11 cellular contexts compared by ENCODE assay signal in the genomic region with DNA sequence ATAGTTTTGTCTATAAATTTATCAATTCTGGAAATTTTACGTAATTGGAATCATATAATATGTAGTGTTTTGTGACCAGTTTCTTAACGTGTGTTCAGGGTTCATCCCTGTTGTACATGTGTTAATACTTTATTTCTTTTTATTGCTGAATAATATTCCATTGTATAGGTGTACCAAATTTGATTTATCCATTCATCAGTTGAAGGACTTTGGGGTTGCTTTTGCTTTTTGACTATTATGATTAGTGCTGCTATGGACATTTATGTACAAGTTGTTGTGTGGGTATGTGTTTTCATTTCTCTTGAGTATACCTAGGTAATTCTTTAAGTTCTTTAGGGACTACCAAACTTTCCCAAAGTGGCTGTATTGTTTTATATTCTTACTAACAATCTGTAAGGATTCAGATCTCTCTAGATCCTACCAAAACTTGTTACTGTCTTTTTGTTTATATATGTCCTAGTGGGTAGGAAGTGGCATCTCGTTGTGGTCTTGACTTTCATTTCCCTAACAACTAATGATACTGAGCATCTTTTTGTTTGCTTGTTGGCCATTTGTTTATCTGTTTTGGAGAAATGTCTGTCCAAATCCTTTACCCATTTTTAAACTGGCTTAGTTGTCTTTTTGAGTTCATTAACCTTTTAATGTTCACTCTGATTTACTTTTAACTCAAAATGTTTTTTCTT. TPM values are rescaled to one million over a fixed set of nuclear protein-coding genes. Genes with fewer than 3 reads are reported as not detected.
DNase-seq lines count a peak whose midpoint lies in the region; ATAC-seq and TF ChIP-seq lines count a peak whose summit lies in the region.
"Had no signal": no experiment of that assay in that cellular context is flagged by ENCODE, and none has a peak within 500 bp of the region (broad histone marks: within the 10 kb centered on the region; RNA-seq: fewer than 3 reads in every experiment).

No MANE protein-coding gene starts in this region.

- no peaks in the 10 kb centered on the region for H3K27me3 Mint-ChIP-seq in activated CD8-positive, alpha-beta memory T cell treated with anti-CD3 and anti-CD28 coated beads, Interleukin-2, amount 10 ng/mL, durations not matched to agents 7 days and 5 days

- no peaks in the 10 kb centered on the region for H3K4me1 ChIP-seq in mesenchymal stem cell (ENCODE audit: control insufficient read depth, insufficient read depth, low read depth, low read length)
- no peaks in the 10 kb centered on the region for H3K4me1 ChIP-seq in suprapubic skin

- no peak overlapping the region for H2BK15ac ChIP-seq in mesenchymal stem cell (ENCODE audit: low read depth, poor library complexity, severe bottlenecking)

- no peak overlapping the region for H3K23ac ChIP-seq in mesenchymal stem cell (ENCODE audit: low read length in 2 of 2)

- no peak overlapping the region for H3K4me2 ChIP-seq in mesenchymal stem cell (ENCODE audit: low read length, poor library complexity, severe bottlenecking)

- no peak overlapping the region for H2AFZ ChIP-seq in mesenchymal stem cell (ENCODE audit: low read depth, low read length)

- CTCF ChIA-PET in activated CD8-positive, alpha-beta memory T cell treated with anti-CD3 and anti-CD28 coated beads, Interleukin-2, amount 10 ng/mL, durations not matched to agents 7 days and 5 days (lab: Charles Lee): interaction anchor here (0.6 kb wide), 1 partner anchor 71 kb away, joined by 3 read pairs; no protein-coding TSS in a partner anchor

- H3K27me3 ChIP-seq in mesenchymal stem cell (ENCODE audit: control insufficient read depth in 1 of 2, insufficient read depth in 1 of 2, low read length in 2 of 2): no peaks in the 10 kb centered on the region
- no peaks in the 10 kb centered on the region for H3K27me3 ChIP-seq in suprapubic skin

- H3K4me1 Mint-ChIP-seq in activated CD8-positive, alpha-beta memory T cell treated with anti-CD3 and anti-CD28 coated beads, Interleukin-2, amount 10 ng/mL, durations not matched to agents 7 days and 5 days: peaks cover 39% of the 10 kb centered on the region

- TF ChIP-seq CTCF in suprapubic skin (IDR thresholded peaks at IDR 0.05): no peak

- no peak overlapping the region for H2AK5ac ChIP-seq in mesenchymal stem cell (ENCODE audit: low read length, severe bottlenecking)

- H3K36me3 ChIP-seq in mesenchymal stem cell (ENCODE audit: control insufficient read depth in 1 of 2, insufficient read depth in 2 of 2, low read depth in 1 of 2, low read length in 2 of 2) (no peaks in the 10 kb centered on the region), suprapubic skin (no peaks in the 10 kb centered on the region)

- H3K27ac ChIP-seq in mesenchymal stem cell (ENCODE audit: low read length, poor library complexity, severe bottlenecking): no peak overlapping the region
- H3K27ac ChIP-seq in suprapubic skin: no peak overlapping the region
- H3K27ac ChIP-seq: RWPE1 had no signal

- no peak overlapping the region for H2BK5ac ChIP-seq in mesenchymal stem cell (ENCODE audit: low read depth, low read length, poor library complexity, severe bottlenecking)

- peak overlapping the region; percentile 40 for H3K27ac Mint-ChIP-seq in activated CD8-positive, alpha-beta memory T cell treated with anti-CD3 and anti-CD28 coated beads, Interleukin-2, amount 10 ng/mL, durations not matched to agents 7 days and 5 days

- H3K36me3 Mint-ChIP-seq in activated CD8-positive, alpha-beta memory T cell treated with anti-CD3 and anti-CD28 coated beads, Interleukin-2, amount 10 ng/mL, durations not matched to agents 7 days and 5 days: peaks cover 35% of the 10 kb centered on the region

- H3K9me3 ChIP-seq in mesenchymal stem cell (ENCODE audit: control insufficient read depth, low read length) (no peaks in the 10 kb centered on the region), suprapubic skin (no peaks in the 10 kb centered on the region)

- no peak overlapping the region for H2BK120ac ChIP-seq in mesenchymal stem cell (ENCODE audit: low read depth, low read length)

- H3K14ac ChIP-seq in mesenchymal stem cell (ENCODE audit: low read length in 2 of 2): no peak overlapping the region

- no peak overlapping the region for H4K91ac ChIP-seq in mesenchymal stem cell (ENCODE audit: low read length)

- peaks cover 15% of the 10 kb centered on the region for H3K79me1 ChIP-seq in mesenchymal stem cell (replicated peaks; ENCODE audit: low read length, poor library complexity, severe bottlenecking)

- no peak for TF ChIP-seq EP300 in suprapubic skin (IDR thresholded peaks at IDR 0.05)

- TF ChIP-seq POLR2A in suprapubic skin (IDR thresholded peaks at IDR 0.05): no peak

- in situ Hi-C loops in G401 (cut with HindIII; ENCODE audit: low sequenced_read_pairs): no loop called here

- H3K4me3 ChIP-seq in mesenchymal stem cell (ENCODE audit: insufficient read depth in 1 of 2, low read depth in 1 of 2, low read length in 2 of 2) (no peak overlapping the region), suprapubic skin (no peak overlapping the region)

- ATAC-seq in activated CD8-positive, alpha-beta memory T cell treated with anti-CD3 and anti-CD28 coated beads, Interleukin-2, amount 10 ng/mL, durations not matched to agents 7 days and 5 days: peak; percentile 65
- peak; percentile 70 for ATAC-seq in GM21786 (IDR thresholded peaks at IDR 0.05; ENCODE audit: unreplicated experiment)
- peak; percentile 79 for ATAC-seq in HG03432 (IDR thresholded peaks at IDR 0.05; ENCODE audit: unreplicated experiment)

- no peak overlapping the region for H3K4me3 Mint-ChIP-seq in activated CD8-positive, alpha-beta memory T cell treated with anti-CD3 and anti-CD28 coated beads, Interleukin-2, amount 10 ng/mL, durations not matched to agents 7 days and 5 days

- no peaks in the 10 kb centered on the region for H3K9me3 Mint-ChIP-seq in activated CD8-positive, alpha-beta memory T cell treated with anti-CD3 and anti-CD28 coated beads, Interleukin-2, amount 10 ng/mL, durations not matched to agents 7 days and 5 days (ENCODE audit: low read depth)

- peak overlapping the region; percentile 14 for H3K9ac ChIP-seq in mesenchymal stem cell (ENCODE audit: low read length)

- H4K8ac ChIP-seq in mesenchymal stem cell (ENCODE audit: low read length): no peak overlapping the region

- H2BK12ac ChIP-seq in mesenchymal stem cell (ENCODE audit: low read length in 2 of 2): no peak overlapping the region

- no peak overlapping the region for H3K4ac ChIP-seq in mesenchymal stem cell (ENCODE audit: low read depth in 1 of 2, low read length in 2 of 2)

- no peak for DNase-seq in activated CD8-positive, alpha-beta memory T cell treated with anti-CD3 and anti-CD28 coated beads, Interleukin-2, amount 10 ng/mL, durations not matched to agents 7 days and 5 days
- no peak for DNase-seq in activated CD8-positive, alpha-beta memory T cell treated with anti-CD3 and anti-CD28 coated beads for 24 hours
- DNase-seq in mesenchymal stem cell (peak; percentile 25), G401 (ENCODE audit: low spot score) (no peak), D341Med (ENCODE audit: low spot score) (no peak), suprapubic skin (ENCODE audit: low spot score in 2 of 2) (no peak)
- DNase-seq: erythroblast; stimulated activated CD4-positive, alpha-beta T cell treated with anti-CD3 and anti-CD28 coated beads, Interleukin-4, amount 100 ng/mL, for 1 hour had no signal

- no peak overlapping the region for H3K18ac ChIP-seq in mesenchymal stem cell (ENCODE audit: low read depth in 1 of 2, low read length in 2 of 2)

- WGBS in mesenchymal stem cell: 100% methylated on average over 1 of the region's 3 CpGs
- 85% methylated on average over 3 of the region's 3 CpGs for WGBS in suprapubic skin

RNA-seq across cellular contexts. Expression of a gene that starts 14.9 kb away (rescaled TPM):
- 100 to 1,000 TPM in 1 of 2 experiments, 10 to 100 TPM in 1; 78.1 to 100 TPM for total RNA-seq in activated CD8-positive, alpha-beta memory T cell treated with anti-CD3 and anti-CD28 coated beads, Interleukin-2, amount 10 ng/mL, durations not matched to agents 7 days and 5 days
- polyA plus RNA-seq in mesenchymal stem cell (2013, experiment 1 of 2): 7.0 TPM
- 6.9 TPM for polyA plus RNA-seq in mesenchymal stem cell (2013, experiment 2 of 2)
- total RNA-seq in G401 (2014; rRNA removed; shearing (Covaris generic)): 51.6 and 65.5 TPM in 2 replicates
- 10 to 100 TPM in 3 of 4 donors, 1 to 10 TPM in 1; 9.3 to 12.2 (median 12.1) TPM for total RNA-seq in suprapubic skin
